In genomic region chr1:229130028-229130668, GRCh38 we compare ENCODE assay signal across 9 cellular contexts.
DNase-seq lines count a peak whose midpoint lies in the region; ATAC-seq and TF ChIP-seq lines count a peak whose summit lies in the region.
"Had no signal": no experiment of that assay in that cellular context is flagged by ENCODE, and none has a peak within 500 bp of the region (broad histone marks: within the 10 kb centered on the region; RNA-seq: fewer than 3 reads in every experiment).

No MANE protein-coding gene starts in this region.

- DNase-seq in HL-60 (ENCODE audit: low read depth in 1 of 2, low spot score in 1 of 2) (peak; percentile 88 to 97), SIG-M5 treated with dmso at 0.1 percent for 504 hours (lab: John Stamatoyannopoulos, UW; ENCODE audit: unreplicated experiment) (peak; percentile 75), heart right ventricle (peak in 1 of 2 donors; percentile 28), gastrocnemius medialis (peak; percentile 36), G401 (ENCODE audit: low spot score) (no peak), NCI-H524 treated with DMSO at 0.1 percent for 48 hours (lab: John Stamatoyannopoulos, UW) (no peak)
- DNase-seq: cerebellar nuclear complex, NCI-H1092 had no signal

- H3K4me3 ChIP-seq in HL-60 (replicated peaks; ENCODE audit: insufficient read depth, low read length) (no peak overlapping the region), heart right ventricle (no peak overlapping the region), gastrocnemius medialis (no peak overlapping the region)

- TF ChIP-seq POLR2A in gastrocnemius medialis (IDR thresholded peaks at IDR 0.05) = no peak

- in situ Hi-C loops in gastrocnemius medialis (cut with MboI; ENCODE audit: low sequenced_read_pairs in 4 of 4) = no loop called here
- in situ Hi-C loops in G401 (cut with HindIII; ENCODE audit: low sequenced_read_pairs) = no loop called here

- H3K4me1 ChIP-seq in heart right ventricle (peaks cover 0 to 38% (median 0%) of the 10 kb centered on the region in 9 donors), gastrocnemius medialis (no peaks in the 10 kb centered on the region)

- H3K27me3 ChIP-seq in HL-60 (ENCODE audit: insufficient read depth, poor library complexity, severe bottlenecking) (no peaks in the 10 kb centered on the region), heart right ventricle (peaks cover 0 to 16% (median 9%) of the 10 kb centered on the region in 7 donors), gastrocnemius medialis (no peaks in the 10 kb centered on the region)

- H3K36me3 ChIP-seq in heart right ventricle (no peaks in the 10 kb centered on the region), gastrocnemius medialis (no peaks in the 10 kb centered on the region)

- H3K27ac ChIP-seq in HL-60 (replicated peaks) (peak overlapping the region; percentile 45), heart right ventricle (peak overlapping the region in 1 of 10 donors; percentile 24), gastrocnemius medialis (no peak overlapping the region)

- 69 to 70% methylated on average over 9 of the region's 9 CpGs for WGBS in heart right ventricle, 2 donors

- TF ChIP-seq CTCF in HL-60 (IDR thresholded peaks at IDR 0.05; ENCODE audit: insufficient read depth, low read length) (no peak), heart right ventricle (IDR thresholded peaks at IDR 0.05) (no peak), gastrocnemius medialis (IDR thresholded peaks at IDR 0.05 in 4 of 5, conservative IDR thresholded peaks at IDR 0.05 in 1 of 5) (no peak)

- intact Hi-C loops in heart right ventricle (cut with DNase I) = no loop called here
- intact Hi-C loops in gastrocnemius medialis (cut with DNase I; ENCODE audit: low total_unique reads) = no loop called here

- peaks cover 0 to 11% (median 0%) of the 10 kb centered on the region in 11 donors for H3K9me3 ChIP-seq in heart right ventricle
- H3K9me3 ChIP-seq in gastrocnemius medialis = no peaks in the 10 kb centered on the region

- ATAC-seq in heart right ventricle (peak in 7 of 8 donors; percentile 41 to 74 (median 58)), gastrocnemius medialis (peak in 1 of 2 donors; percentile 30), GM19351 (IDR thresholded peaks at IDR 0.05; ENCODE audit: unreplicated experiment) (no peak)

Comparison
In these comparisons a context has a peak if more than half of its experiments do, and no peak if none do; other contexts are left out.
1. DNase-seq: peak in HL-60 (2 of 2), SIG-M5 treated with dmso at 0.1 percent for 504 hours (single experiment) and gastrocnemius medialis (2 of 2); none in G401 (single experiment) and NCI-H524 treated with DMSO at 0.1 percent for 48 hours (single experiment).